ENCODE assay signal across 23 cellular contexts in the genomic region with DNA sequence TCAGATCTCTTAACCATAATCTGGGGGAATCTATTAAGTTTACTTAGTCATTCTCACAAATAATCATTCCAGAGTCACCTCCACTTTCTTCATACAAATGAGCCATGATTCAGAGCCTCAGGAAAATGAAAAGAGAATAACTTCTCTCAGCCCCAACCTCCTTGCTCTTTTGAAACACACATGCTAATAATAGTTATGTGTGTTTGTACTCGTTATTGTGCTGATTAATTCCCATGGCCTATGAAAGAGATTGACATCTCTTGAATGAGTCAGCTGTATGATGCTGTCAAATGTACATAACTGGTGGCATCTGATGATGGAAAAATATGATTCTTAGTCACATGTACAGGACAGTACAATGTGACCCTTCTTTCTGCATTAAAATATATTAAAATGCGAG. TPM values are rescaled to one million over a fixed set of nuclear protein-coding genes. Genes with fewer than 3 reads are reported as not detected.
DNase-seq lines count a peak whose midpoint lies in the region; FAIRE-seq and TF ChIP-seq lines count a peak whose summit lies in the region.
"Had no signal": no experiment of that assay in that cellular context is flagged by ENCODE, and none has a peak within 500 bp of the region (broad histone marks: within the 10 kb centered on the region; RNA-seq: fewer than 3 reads in every experiment).

No MANE protein-coding gene starts in this region.

- H3K27ac Mint-ChIP-seq in activated T-helper 1 cell treated with anti-CD3 and anti-CD28 coated beads, Interleukin-12 subunit alpha, Interleukin-12 subunit beta, Interleukin-2, Interleukin-4 antibody, amounts not matched to agents 30 ng/mL and 10 ng/mL and 1 ng/mL, durations not matched to agents 14 hours and 24 hours and 36 hours: peak overlapping the region; percentile 36
- H3K27ac Mint-ChIP-seq: activated naive CD4-positive, alpha-beta T cell treated with anti-CD3 and anti-CD28 coated beads, Interleukin-2, amount 50 U/mL, for 24 hours; memory B cell; T-helper 17 cell had no signal

- no peaks in the 10 kb centered on the region for H3K27me3 Mint-ChIP-seq in activated T-helper 1 cell treated with anti-CD3 and anti-CD28 coated beads, Interleukin-12 subunit alpha, Interleukin-12 subunit beta, Interleukin-2, Interleukin-4 antibody, amounts not matched to agents 30 ng/mL and 10 ng/mL and 1 ng/mL, durations not matched to agents 14 hours and 24 hours and 36 hours (ENCODE audit: insufficient read depth)
- H3K27me3 Mint-ChIP-seq: activated naive CD4-positive, alpha-beta T cell treated with anti-CD3 and anti-CD28 coated beads, Interleukin-2, amount 50 U/mL, for 24 hours; memory B cell; T-helper 17 cell had no signal

- DNase-seq in HTR-8/SVneo (ENCODE audit: insufficient read length, low spot score): no peak
- no peak for DNase-seq in activated T-helper 1 cell treated with anti-CD3 and anti-CD28 coated beads, Interleukin-12 subunit alpha, Interleukin-12 subunit beta, Interleukin-2, Interleukin-4 antibody, amounts not matched to agents 30 ng/mL and 10 ng/mL and 1 ng/mL, durations not matched to agents 14 hours and 24 hours and 36 hours (ENCODE audit: low spot score)
- DNase-seq in epithelial cell of esophagus (ENCODE audit: low read depth): peak; percentile 92
- peak; percentile 21 for DNase-seq in renal cortical epithelial cell (ENCODE audit: low read depth)
- DNase-seq in posterior vena cava (ENCODE audit: low spot score): no peak
- no peak for DNase-seq in COR-L47 (lab: John Stamatoyannopoulos, UW)
- DNase-seq in anterior cingulate cortex (lab: John Stamatoyannopoulos, UW): no peak
- DNase-seq: cerebellar nuclear complex; heart right ventricle; Karpas-422; left cardiac atrium; MV-4-11; NCI-H146; NCI-H2107; NCI-H446; NCI-H82; stimulated activated naive CD4-positive, alpha-beta T cell; T-helper 17 cell; testis had no signal

- H3K4me3 Mint-ChIP-seq in activated T-helper 1 cell treated with anti-CD3 and anti-CD28 coated beads, Interleukin-12 subunit alpha, Interleukin-12 subunit beta, Interleukin-2, Interleukin-4 antibody, amounts not matched to agents 30 ng/mL and 10 ng/mL and 1 ng/mL, durations not matched to agents 14 hours and 24 hours and 36 hours: no peak overlapping the region
- H3K4me3 Mint-ChIP-seq: activated naive CD4-positive, alpha-beta T cell treated with anti-CD3 and anti-CD28 coated beads, Interleukin-2, amount 50 U/mL, for 24 hours; memory B cell; neural crest cell; T-helper 17 cell had no signal

- peaks cover 14% of the 10 kb centered on the region for H3K4me1 Mint-ChIP-seq in activated T-helper 1 cell treated with anti-CD3 and anti-CD28 coated beads, Interleukin-12 subunit alpha, Interleukin-12 subunit beta, Interleukin-2, Interleukin-4 antibody, amounts not matched to agents 30 ng/mL and 10 ng/mL and 1 ng/mL, durations not matched to agents 14 hours and 24 hours and 36 hours (ENCODE audit: low read depth)
- H3K4me1 Mint-ChIP-seq: activated naive CD4-positive, alpha-beta T cell treated with anti-CD3 and anti-CD28 coated beads, Interleukin-2, amount 50 U/mL, for 24 hours; memory B cell; neural crest cell had no signal

- H3K4me3 ChIP-seq in epithelial cell of esophagus (ENCODE audit: low read length): no peak overlapping the region
- H3K4me3 ChIP-seq: heart right ventricle, SK-N-MC, testis had no signal

- peak; percentile 46 for FAIRE-seq in HTR-8/SVneo (lab: Jason Lieb, UNC)

- intact Hi-C loops in activated T-helper 1 cell treated with anti-CD3 and anti-CD28 coated beads, Interleukin-12 subunit alpha, Interleukin-12 subunit beta, Interleukin-2, Interleukin-4 antibody, amounts not matched to agents 30 ng/mL and 10 ng/mL and 1 ng/mL, durations not matched to agents 14 hours and 24 hours and 36 hours (cut with micrococcal nuclease): loop anchor here (10.0 kb wide), 1 partner anchor 138 kb away; no protein-coding TSS in a partner anchor
- intact Hi-C loops in posterior vena cava (cut with DNase I): loop anchor here in 1 of 2 donors (5.0 kb wide), 1 partner anchor 380 kb away; no protein-coding TSS in a partner anchor

- H3K36me3 Mint-ChIP-seq in activated T-helper 1 cell treated with anti-CD3 and anti-CD28 coated beads, Interleukin-12 subunit alpha, Interleukin-12 subunit beta, Interleukin-2, Interleukin-4 antibody, amounts not matched to agents 30 ng/mL and 10 ng/mL and 1 ng/mL, durations not matched to agents 14 hours and 24 hours and 36 hours (ENCODE audit: low read depth): peaks cover 36% of the 10 kb centered on the region
- H3K36me3 Mint-ChIP-seq: memory B cell had no signal

- H3K9me3 Mint-ChIP-seq in activated T-helper 1 cell treated with anti-CD3 and anti-CD28 coated beads, Interleukin-12 subunit alpha, Interleukin-12 subunit beta, Interleukin-2, Interleukin-4 antibody, amounts not matched to agents 30 ng/mL and 10 ng/mL and 1 ng/mL, durations not matched to agents 14 hours and 24 hours and 36 hours: no peaks in the 10 kb centered on the region
- H3K9me3 Mint-ChIP-seq: activated naive CD4-positive, alpha-beta T cell treated with anti-CD3 and anti-CD28 coated beads, Interleukin-2, amount 50 U/mL, for 24 hours; memory B cell; neural crest cell had no signal

- no peak for TF ChIP-seq CTCF in epithelial cell of esophagus (IDR thresholded peaks at IDR 0.05; ENCODE audit: insufficient read depth, low read depth, low read length, missing control alignments)

RNA-seq across cellular contexts. Expression of gene DTL, which starts 41.5 kb away (rescaled TPM):
- 91.0 and 94.8 TPM in 2 replicates for total RNA-seq in activated T-helper 1 cell treated with anti-CD3 and anti-CD28 coated beads, Interleukin-12 subunit alpha, Interleukin-12 subunit beta, Interleukin-2, Interleukin-4 antibody, amounts not matched to agents 30 ng/mL and 10 ng/mL and 1 ng/mL, durations not matched to agents 14 hours and 24 hours and 36 hours
- total RNA-seq in renal cortical epithelial cell: 1.1 and 10.2 TPM in 2 replicates
- 1 to 10 TPM in 1 of 2 donors, under 1 TPM in 1; 0.74 to 1.2 TPM for total RNA-seq in posterior vena cava

RNA-seq across cellular contexts. Expression of gene INTS7, which starts 41.7 kb away (rescaled TPM):
- total RNA-seq in activated T-helper 1 cell treated with anti-CD3 and anti-CD28 coated beads, Interleukin-12 subunit alpha, Interleukin-12 subunit beta, Interleukin-2, Interleukin-4 antibody, amounts not matched to agents 30 ng/mL and 10 ng/mL and 1 ng/mL, durations not matched to agents 14 hours and 24 hours and 36 hours: 33.2 and 33.8 TPM in 2 replicates
- 10.4 and 18.9 TPM in 2 replicates for total RNA-seq in renal cortical epithelial cell
- total RNA-seq in posterior vena cava: 1 to 10 TPM; 8.9 to 9.6 TPM

Comparison
In these comparisons a context has a peak if more than half of its experiments do, and no peak if none do; other contexts are left out.
1. DNase-seq: peak in epithelial cell of esophagus (single experiment) and renal cortical epithelial cell (single experiment); none in HTR-8/SVneo (single experiment), activated T-helper 1 cell treated with anti-CD3 and anti-CD28 coated beads, Interleukin-12 subunit alpha, Interleukin-12 subunit beta, Interleukin-2, Interleukin-4 antibody, amounts not matched to agents 30 ng/mL and 10 ng/mL and 1 ng/mL, durations not matched to agents 14 hours and 24 hours and 36 hours (single experiment), posterior vena cava (single experiment), COR-L47 (single experiment) and anterior cingulate cortex (0 of 58).